In the genomic region with DNA sequence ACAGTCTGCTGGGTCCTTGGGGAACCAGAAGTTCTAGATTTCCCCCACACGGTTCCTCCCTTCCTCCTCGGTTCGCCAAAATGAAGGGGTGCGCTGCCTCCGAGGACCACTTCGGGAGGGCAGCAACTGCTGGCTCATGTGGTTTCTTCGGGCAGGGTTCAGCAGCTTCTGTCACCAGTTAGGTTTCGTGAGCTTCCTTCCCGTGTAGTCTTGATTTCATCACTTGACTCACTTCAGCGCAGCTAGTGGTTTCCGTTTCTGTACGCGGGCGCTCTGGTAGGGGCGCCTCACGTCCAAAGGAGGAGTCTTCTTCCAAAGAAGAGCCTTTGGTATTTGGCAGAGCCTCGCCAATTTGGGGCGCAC, we compare ENCODE assay signal across 8 cellular contexts. TPM values are rescaled to one million over a fixed set of nuclear protein-coding genes. Genes with fewer than 3 reads are reported as not detected.
A peak's percentile ranks its signal among the peaks of the same experiment; 100 is the strongest.
DNase-seq lines count a peak whose midpoint lies in the region; ATAC-seq and TF ChIP-seq lines count a peak whose summit lies in the region.

No MANE protein-coding gene starts in this region.

- H3K4me2 ChIP-seq in GM23248 (ENCODE audit: unreplicated experiment) = peak overlapping the region; percentile 81

- 0 out of 2 replicates have a peak overlapping the region, but pooled peaks have one; percentile 20 for H3K9ac ChIP-seq in GM23248

- peak; percentile 97 for ATAC-seq in stimulated activated effector memory CD8-positive, alpha-beta T cell treated with anti-CD3 and anti-CD28 coated beads, Interleukin-12 subunit alpha, Interleukin-12 subunit beta, amount 100 ng/mL, for 72 hours

- H3K9me3 ChIP-seq in GM23248 (ENCODE audit: low read depth) (no peaks in the 10 kb centered on the region), mononuclear cell (ENCODE audit: low read depth, low read length) (no peaks in the 10 kb centered on the region)

- no peak overlapping the region for H3K27ac ChIP-seq in GM23248

- in situ Hi-C loops in GM23248 (cut with MboI) = no loop called here

- peaks cover 27% of the 10 kb centered on the region for H3K4me1 ChIP-seq in GM23248 (ENCODE audit: insufficient read depth)
- H3K4me1 ChIP-seq in mononuclear cell (ENCODE audit: insufficient read depth, low read length) = peaks cover 20% of the 10 kb centered on the region

- TF ChIP-seq CTCF in LNCaP clone FGC (IDR thresholded peaks at IDR 0.05; ENCODE audit: control insufficient read depth, extremely low read depth, insufficient read depth) (no peak), endothelial cell (IDR thresholded peaks at IDR 0.05; ENCODE audit: unreplicated experiment) (no peak)

- no peaks in the 10 kb centered on the region for H3K27me3 ChIP-seq in GM23248 (replicated peaks; ENCODE audit: insufficient read depth)
- H3K27me3 ChIP-seq in mononuclear cell (ENCODE audit: insufficient read depth, low read length) = no peaks in the 10 kb centered on the region

- 3 to 5% methylated on average over 18 of the region's 18 CpGs for whole genome bisulfite sequencing in GM23248 (ENCODE audit: low coverage in 1 of 2, low lambda C conversion rate in 2 of 2, missing lambda C conversion rate in 2 of 2), 2 experiments

- H4K20me1 ChIP-seq in GM23248 (ENCODE audit: insufficient read depth) = no peaks in the 10 kb centered on the region

- no peaks in the 10 kb centered on the region for H3K9me3 Mint-ChIP-seq in endothelial cell (ENCODE audit: unreplicated experiment)
- no peaks in the 10 kb centered on the region for H3K9me3 Mint-ChIP-seq in stimulated activated effector memory CD8-positive, alpha-beta T cell treated with anti-CD3 and anti-CD28 coated beads, Interleukin-12 subunit alpha, Interleukin-12 subunit beta, amount 100 ng/mL, for 72 hours

- no peaks in the 10 kb centered on the region for H3K9me2 ChIP-seq in GM23248 (ENCODE audit: insufficient read depth)

- no peaks in the 10 kb centered on the region for H3K36me3 ChIP-seq in GM23248 (ENCODE audit: low read depth)

- H3K79me2 ChIP-seq in GM23248 (ENCODE audit: insufficient read depth) = no peaks in the 10 kb centered on the region

- H3K27me3 Mint-ChIP-seq in endothelial cell (ENCODE audit: unreplicated experiment) = peaks cover 3% of the 10 kb centered on the region

- H3K4me3 ChIP-seq in GM08714 (ENCODE audit: low read length) (peak overlapping the region; percentile 59; the same call in 1 of the 2 replicates), GM23248 (peak overlapping the region; percentile 67), LNCaP clone FGC (ENCODE audit: low read depth, low read length) (peak overlapping the region; percentile 85), mononuclear cell (ENCODE audit: low read length) (peak overlapping the region; percentile 57)

- H3K36me3 Mint-ChIP-seq in endothelial cell (ENCODE audit: low read depth, unreplicated experiment) = no peaks in the 10 kb centered on the region
- peaks cover 5% of the 10 kb centered on the region for H3K36me3 Mint-ChIP-seq in stimulated activated effector memory CD8-positive, alpha-beta T cell treated with anti-CD3 and anti-CD28 coated beads, Interleukin-12 subunit alpha, Interleukin-12 subunit beta, amount 100 ng/mL, for 72 hours

- no peak overlapping the region for H3K27ac Mint-ChIP-seq in endothelial cell (ENCODE audit: unreplicated experiment)
- peak overlapping the region; percentile 96 for H3K27ac Mint-ChIP-seq in stimulated activated effector memory CD8-positive, alpha-beta T cell treated with anti-CD3 and anti-CD28 coated beads, Interleukin-12 subunit alpha, Interleukin-12 subunit beta, amount 100 ng/mL, for 72 hours

- DNase-seq in GM23248 (peak; percentile 74), LNCaP clone FGC (ENCODE audit: low read depth) (no peak), endothelial cell (ENCODE audit: low spot score) (peak; percentile 21), mesenteric fat pad (ENCODE audit: low spot score) (no peak)
- peak; percentile 53 to 71 for DNase-seq in activated CD4-positive, alpha-beta T cell treated with anti-CD3 and anti-CD28 coated beads, Interleukin-2, amount 50 U/mL, for 48 hours
- peak; percentile 53 to 82 for DNase-seq in stimulated activated effector memory CD8-positive, alpha-beta T cell treated with anti-CD3 and anti-CD28 coated beads, Interleukin-12 subunit alpha, Interleukin-12 subunit beta, amount 100 ng/mL, for 72 hours (ENCODE audit: low spot score in 2 of 2)

- peak overlapping the region; percentile 80 for H2AFZ ChIP-seq in GM23248

- H3K4me3 Mint-ChIP-seq in endothelial cell (ENCODE audit: unreplicated experiment) = peak overlapping the region; percentile 81
- H3K4me3 Mint-ChIP-seq in stimulated activated effector memory CD8-positive, alpha-beta T cell treated with anti-CD3 and anti-CD28 coated beads, Interleukin-12 subunit alpha, Interleukin-12 subunit beta, amount 100 ng/mL, for 72 hours = peak overlapping the region; percentile 81

- peaks cover 20% of the 10 kb centered on the region; the same call in 1 of the 2 replicates for H3F3A ChIP-seq in GM23248 (ENCODE audit: insufficient read depth)

- H3K4me1 Mint-ChIP-seq in endothelial cell (ENCODE audit: unreplicated experiment) = peaks cover 5% of the 10 kb centered on the region
- peaks cover 42% of the 10 kb centered on the region for H3K4me1 Mint-ChIP-seq in stimulated activated effector memory CD8-positive, alpha-beta T cell treated with anti-CD3 and anti-CD28 coated beads, Interleukin-12 subunit alpha, Interleukin-12 subunit beta, amount 100 ng/mL, for 72 hours

RNA-seq across cellular contexts. Expression of gene GALNT3, which starts 0.5 kb away (rescaled TPM):
- 1.1 TPM in 1 of 2 replicates, not detected in the other for total RNA-seq in GM23248 (2014; rRNA removed; shearing (Covaris generic))
- 0.30 and 0.40 TPM in 2 replicates for polyA plus RNA-seq in GM23248 (2016; fragmentation: Nextera tagmentation; extraction: Ambion mirVana)
- 3.6 TPM for total RNA-seq in endothelial cell (ENCODE audit: unreplicated experiment)
- 20.4 TPM for total RNA-seq in mononuclear cell
- total RNA-seq in mesenteric fat pad = 1.1 TPM

Comparison
In these comparisons a context has a peak if more than half of its experiments do, and no peak if none do; other contexts are left out.
1. DNase-seq: peak in GM23248 (single experiment), activated CD4-positive, alpha-beta T cell treated with anti-CD3 and anti-CD28 coated beads, Interleukin-2, amount 50 U/mL, for 48 hours (2 of 2), endothelial cell (single experiment) and stimulated activated effector memory CD8-positive, alpha-beta T cell treated with anti-CD3 and anti-CD28 coated beads, Interleukin-12 subunit alpha, Interleukin-12 subunit beta, amount 100 ng/mL, for 72 hours (2 of 2); none in LNCaP clone FGC (single experiment) and mesenteric fat pad (single experiment).
2. Peak in every context shown above with its lines, with median percentiles within 50 percentile points of each other: H3K4me3 ChIP-seq.